ENCODE assay signal across 8 cellular contexts in the genomic region with DNA sequence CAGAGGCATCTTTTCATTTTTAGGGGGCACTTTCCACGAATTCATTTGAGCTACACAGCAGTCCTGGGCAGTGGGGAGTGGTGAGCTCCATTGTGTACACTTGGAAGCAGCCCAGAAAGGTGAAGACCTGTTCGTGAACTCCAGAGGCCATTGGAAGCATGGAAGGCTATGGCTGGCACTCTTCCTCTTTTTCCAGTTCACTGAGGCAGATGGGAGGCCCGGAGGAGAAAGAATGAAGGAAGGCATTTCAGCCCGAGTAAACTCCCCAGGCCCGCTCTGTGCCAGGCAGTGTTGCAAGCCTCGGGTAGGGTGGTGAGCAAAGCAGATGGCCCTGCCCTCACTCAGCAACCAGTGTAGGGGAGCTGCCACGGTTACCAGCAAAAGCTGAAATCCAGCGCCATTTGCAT. TPM values are rescaled to one million over a fixed set of nuclear protein-coding genes. Genes with fewer than 3 reads are reported as not detected.
DNase-seq lines count a peak whose midpoint lies in the region; ATAC-seq, FAIRE-seq and TF ChIP-seq lines count a peak whose summit lies in the region.

No MANE protein-coding gene starts in this region.

- peak; percentile 56 for DNase-seq in NCI-H510A treated with DMSO at 0.1 percent for 48 hours (lab: John Stamatoyannopoulos, UW)
- no peak for DNase-seq in NCI-H510A (lab: John Stamatoyannopoulos, UW)
- peak; percentile 22 for DNase-seq in NCI-H2227 treated with DMSO at 0.1 percent for 48 hours (lab: John Stamatoyannopoulos, UW)
- DNase-seq in bronchial epithelial cell (ENCODE audit: low read depth): peak; percentile 59
- DNase-seq in left lung: no peak
- peak; percentile 73 to 83 for DNase-seq in suprapubic skin (ENCODE audit: low spot score in 2 of 2)
- no peak for DNase-seq in NCI-H524 treated with DMSO at 0.1 percent for 48 hours (lab: John Stamatoyannopoulos, UW)
- DNase-seq in NCI-H2107 (lab: John Stamatoyannopoulos, UW): no peak

- WGBS in suprapubic skin: 12% methylated on average over 5 of the region's 8 CpGs

- TF ChIP-seq POLR2A in suprapubic skin (IDR thresholded peaks at IDR 0.05): no peak

- peak; percentile 39 for ATAC-seq in left lung

- H3K4me1 ChIP-seq in left lung (peaks cover 3 to 42% of the 10 kb centered on the region in 2 donors), suprapubic skin (peaks cover 51% of the 10 kb centered on the region)

- TF ChIP-seq CTCF in bronchial epithelial cell (IDR thresholded peaks at IDR 0.05; ENCODE audit: insufficient read depth, low read length, severe bottlenecking) (no peak), left lung (IDR thresholded peaks at IDR 0.05) (no peak), suprapubic skin (IDR thresholded peaks at IDR 0.05) (no peak)

- peak overlapping the region; percentile 94 for H3K4me3 ChIP-seq in bronchial epithelial cell (ENCODE audit: low read depth, low read length)
- peak overlapping the region; percentile 74 to 81 for H3K4me3 ChIP-seq in left lung
- H3K4me3 ChIP-seq in suprapubic skin: peak overlapping the region; percentile 56

- H3K27me3 ChIP-seq in bronchial epithelial cell (ENCODE audit: control insufficient read depth, insufficient read depth, low read length) (no peaks in the 10 kb centered on the region), left lung (peaks cover 0 to 27% of the 10 kb centered on the region in 2 donors), suprapubic skin (no peaks in the 10 kb centered on the region)

- peaks cover 18% of the 10 kb centered on the region for H3K36me3 ChIP-seq in bronchial epithelial cell (ENCODE audit: control insufficient read depth, insufficient read depth, low read length)
- H3K36me3 ChIP-seq in left lung: peaks cover 0 to 9% of the 10 kb centered on the region in 2 donors
- no peaks in the 10 kb centered on the region for H3K36me3 ChIP-seq in suprapubic skin

- intact Hi-C loops in left lung (cut with DNase I): no loop called here

- H3K9me3 ChIP-seq in left lung (no peaks in the 10 kb centered on the region), suprapubic skin (no peaks in the 10 kb centered on the region)

- FAIRE-seq in bronchial epithelial cell (lab: Jason Lieb, UNC): no peak

- H3K27ac ChIP-seq in left lung: peak overlapping the region; percentile 73 to 77
- H3K27ac ChIP-seq in suprapubic skin: peak overlapping the region; percentile 82

- no peak for TF ChIP-seq EP300 in suprapubic skin (IDR thresholded peaks at IDR 0.05)

RNA-seq across cellular contexts. Expression of a gene that starts 0.7 kb away (rescaled TPM):
- total RNA-seq in bronchial epithelial cell (118 and 212 TPM in 2 replicates), left lung (100 to 1,000 TPM; 668 to 741 TPM), suprapubic skin (100 to 1,000 TPM; 167 to 525 (median 389) TPM)

Comparison
In these comparisons a context has a peak if more than half of its experiments do, and no peak if none do; other contexts are left out.
1. DNase-seq: peak in NCI-H510A treated with DMSO at 0.1 percent for 48 hours (single experiment), NCI-H2227 treated with DMSO at 0.1 percent for 48 hours (single experiment), bronchial epithelial cell (single experiment) and suprapubic skin (2 of 2); none in NCI-H510A (single experiment), left lung (0 of 2), NCI-H524 treated with DMSO at 0.1 percent for 48 hours (single experiment) and NCI-H2107 (single experiment).
2. Peak in every context shown above with its lines, with median percentiles within 50 percentile points of each other: H3K4me3 ChIP-seq.